Comparison of ENCODE assay signal across 8 cellular contexts in the genomic region with DNA sequence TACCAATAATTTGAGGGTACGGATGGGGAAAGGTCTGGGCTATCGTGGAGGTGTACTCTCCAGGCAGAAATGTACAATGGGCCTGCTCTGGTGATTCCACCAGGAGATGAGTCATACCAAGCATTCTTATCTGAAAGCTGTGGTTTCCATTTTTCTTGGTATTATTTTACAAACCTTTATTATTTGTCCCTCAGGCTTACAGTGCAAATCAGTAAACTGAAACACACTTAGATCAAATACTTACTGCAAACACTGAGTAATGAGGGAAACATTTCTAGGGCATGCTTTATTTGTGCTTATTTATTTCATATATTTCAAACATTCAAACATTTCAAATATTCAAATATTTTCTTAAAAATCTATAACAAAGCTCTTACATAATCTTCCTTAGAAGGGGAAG.
DNase-seq lines count a peak whose midpoint lies in the region; ATAC-seq and TF ChIP-seq lines count a peak whose summit lies in the region.

No MANE protein-coding gene starts in this region.

- CTCF ChIA-PET in CD8-positive, alpha-beta memory T cell (lab: Charles Lee) = no interaction called here

- no peaks in the 10 kb centered on the region for H3K36me3 Mint-ChIP-seq in chondrocyte (ENCODE audit: low read depth)
- no peaks in the 10 kb centered on the region for H3K36me3 Mint-ChIP-seq in CD8-positive, alpha-beta memory T cell

- H3K9me3 ChIP-seq in CD8-positive, alpha-beta memory T cell (ENCODE audit: low read length) = no peaks in the 10 kb centered on the region

- DNase-seq in HCEC 1CT = peak; percentile 66
- peak in 1 of 2 donors; percentile 63 for DNase-seq in foreskin keratinocyte
- DNase-seq in chondrocyte (ENCODE audit: low spot score) = no peak
- DNase-seq in CD8-positive, alpha-beta memory T cell = no peak
- no peak for DNase-seq in NCI-H345 treated with DMSO at 0.1 percent for 48 hours (lab: John Stamatoyannopoulos, UW; ENCODE audit: unreplicated experiment)
- no peak for DNase-seq in mucosa of gallbladder (ENCODE audit: low spot score)

- H3K27me3 Mint-ChIP-seq in chondrocyte (ENCODE audit: low read depth) = no peaks in the 10 kb centered on the region
- H3K27me3 Mint-ChIP-seq in CD8-positive, alpha-beta memory T cell = no peaks in the 10 kb centered on the region

- no peaks in the 10 kb centered on the region for H3K36me3 ChIP-seq in KMS-11 (ENCODE audit: insufficient read depth)
- H3K36me3 ChIP-seq in CD8-positive, alpha-beta memory T cell (ENCODE audit: insufficient read depth, low read length) = no peaks in the 10 kb centered on the region

- no peaks in the 10 kb centered on the region for H3K9me3 Mint-ChIP-seq in chondrocyte (ENCODE audit: low read depth)
- peaks cover 0 to 14% (median 0%) of the 10 kb centered on the region in 5 donors for H3K9me3 Mint-ChIP-seq in CD8-positive, alpha-beta memory T cell

- H3K9ac ChIP-seq in KMS-11 = no peak overlapping the region

- H3K4me1 ChIP-seq in KMS-11 (ENCODE audit: low read depth, poor library complexity, severe bottlenecking) (peaks cover 44% of the 10 kb centered on the region), foreskin keratinocyte (peaks cover 5% of the 10 kb centered on the region)
- H3K4me1 ChIP-seq in CD8-positive, alpha-beta memory T cell (ENCODE audit: insufficient read depth, low read length) = no peaks in the 10 kb centered on the region

- ATAC-seq in GM18498 (IDR thresholded peaks at IDR 0.05; ENCODE audit: unreplicated experiment) (peak; percentile 92), foreskin keratinocyte (peak; percentile 82)

- H3K27ac ChIP-seq in KMS-11 = peak overlapping the region; percentile 20; the same call in 1 of the 2 replicates
- no peak overlapping the region for H3K27ac ChIP-seq in foreskin keratinocyte
- no peak overlapping the region for H3K27ac ChIP-seq in CD8-positive, alpha-beta memory T cell (ENCODE audit: low read depth, low read length)

- no peak for TF ChIP-seq CTCF in KMS-11 (conservative IDR thresholded peaks at IDR 0.05; ENCODE audit: low read depth, low read length)
- no peak for TF ChIP-seq CTCF in foreskin keratinocyte (conservative IDR thresholded peaks at IDR 0.05)
- TF ChIP-seq CTCF in chondrocyte (IDR thresholded peaks at IDR 0.05) = no peak

- no peak overlapping the region for H3K4me3 ChIP-seq in KMS-11 (IDR thresholded peaks at IDR 0.05; ENCODE audit: insufficient read depth, low read depth, low read length)
- no peak overlapping the region for H3K4me3 ChIP-seq in CD8-positive, alpha-beta memory T cell (ENCODE audit: low read length)

- peak overlapping the region; percentile 76; the same call in 1 of the 2 replicates for H3K4me2 ChIP-seq in KMS-11

- POLR2A ChIA-PET in CD8-positive, alpha-beta memory T cell (lab: Charles Lee) = no interaction called here

- H3K27me3 ChIP-seq in KMS-11 (ENCODE audit: insufficient read depth, low read depth) = no peaks in the 10 kb centered on the region
- H3K27me3 ChIP-seq in foreskin keratinocyte = no peaks in the 10 kb centered on the region
- no peaks in the 10 kb centered on the region for H3K27me3 ChIP-seq in CD8-positive, alpha-beta memory T cell (ENCODE audit: insufficient read depth, low read length, poor library complexity, severe bottlenecking)

- H3K79me2 ChIP-seq in KMS-11 (ENCODE audit: insufficient read depth, low read depth) = no peaks in the 10 kb centered on the region

- H3K4me1 Mint-ChIP-seq in chondrocyte (ENCODE audit: low read depth) = peaks cover 53% of the 10 kb centered on the region
- no peaks in the 10 kb centered on the region for H3K4me1 Mint-ChIP-seq in CD8-positive, alpha-beta memory T cell

- no peak overlapping the region for H3K27ac Mint-ChIP-seq in chondrocyte (ENCODE audit: unreplicated experiment)
- no peak overlapping the region for H3K27ac Mint-ChIP-seq in CD8-positive, alpha-beta memory T cell

- no peak overlapping the region for H2AFZ ChIP-seq in KMS-11 (ENCODE audit: low read depth)

- H4K20me1 ChIP-seq in KMS-11 (ENCODE audit: insufficient read depth) = no peaks in the 10 kb centered on the region

- no peak overlapping the region for H3K4me3 Mint-ChIP-seq in chondrocyte (ENCODE audit: unreplicated experiment)
- H3K4me3 Mint-ChIP-seq in CD8-positive, alpha-beta memory T cell = no peak overlapping the region
